In genomic region chr15:37733628-37734027, GRCh38 we compare ENCODE assay signal across 20 cellular contexts.
A peak's percentile ranks its signal among the peaks of the same experiment; 100 is the strongest.
DNase-seq lines count a peak whose midpoint lies in the region; TF ChIP-seq lines count a peak whose summit lies in the region.
"Had no signal": no experiment of that assay in that cellular context is flagged by ENCODE, and none has a peak within 500 bp of the region (broad histone marks: within the 10 kb centered on the region; RNA-seq: fewer than 3 reads in every experiment).

No MANE protein-coding gene starts in this region.

- TF ChIP-seq CTCF in astrocyte of the spinal cord (IDR thresholded peaks at IDR 0.05; ENCODE audit: low read depth, low read length): no peak
- no peak for TF ChIP-seq CTCF in mammary epithelial cell (conservative IDR thresholded peaks at IDR 0.05 in 1 of 2, IDR thresholded peaks at IDR 0.05 in 1 of 2; ENCODE audit: extremely low read depth in 1 of 2, insufficient read depth in 1 of 2, low read depth in 1 of 2, low read length in 2 of 2)

- no peaks in the 10 kb centered on the region for H3K4me1 ChIP-seq in mammary epithelial cell (ENCODE audit: insufficient read depth, low read length)

- no peaks in the 10 kb centered on the region for H3K79me2 ChIP-seq in mammary epithelial cell (ENCODE audit: insufficient read depth, low read length)

- H3K27ac ChIP-seq in mammary epithelial cell (ENCODE audit: insufficient read depth, low read depth, low read length): no peak overlapping the region
- H3K27ac ChIP-seq: HL-60 had no signal

- dilution Hi-C loops in mammary epithelial cell (cut with HindIII; ENCODE audit: low sequenced_read_pairs): no loop called here

- no peaks in the 10 kb centered on the region for H3K9me3 ChIP-seq in mammary epithelial cell (replicated peaks; ENCODE audit: insufficient read depth, low read length)

- H4K20me1 ChIP-seq in mammary epithelial cell (ENCODE audit: insufficient read depth, low read length): no peaks in the 10 kb centered on the region

- BruUV-seq in mammary epithelial cell (replicated peaks; lab: Mats Ljungman, UMichigan): no TSS peak

- 85% methylated on average over 4 of the region's 5 CpGs for WGBS in mammary epithelial cell (ENCODE audit: low coverage, missing lambda C conversion rate)

- no peak overlapping the region for H3K9ac ChIP-seq in mammary epithelial cell (ENCODE audit: insufficient read depth, low read length)

- H3K4me3 ChIP-seq in astrocyte of the spinal cord (ENCODE audit: low read depth, low read length): no peak overlapping the region
- H3K4me3 ChIP-seq in mammary epithelial cell (replicated peaks in 1 of 3; ENCODE audit: insufficient read depth in 1 of 3, low read depth in 2 of 3, low read length in 3 of 3): no peak overlapping the region

- peaks cover 2% of the 10 kb centered on the region for H3K27me3 ChIP-seq in mammary epithelial cell (ENCODE audit: insufficient read depth, low read length)

- DNase-seq in HCEC 1CT: peak; percentile 24
- peak; percentile 83 for DNase-seq in NCI-H69 (lab: John Stamatoyannopoulos, UW)
- peak; percentile 47 for DNase-seq in astrocyte of the spinal cord (ENCODE audit: low read depth, low spot score)
- DNase-seq in foreskin melanocyte: peak; percentile 2
- DNase-seq in HuH-7 (ENCODE audit: low spot score): no peak
- DNase-seq in SIG-M5 treated with dmso at 0.1 percent for 504 hours (lab: John Stamatoyannopoulos, UW; ENCODE audit: unreplicated experiment): no peak
- DNase-seq in mucosa of gallbladder (ENCODE audit: low spot score): no peak
- DNase-seq in mammary epithelial cell: no peak
- DNase-seq: C1 segment of cervical spinal cord; CD8-positive, alpha-beta memory T cell; DND-41; H9; Karpas-422; NCI-H1048; NCI-H1436; NCI-H1930; NCI-H446; SHP77 treated with DMSO at 0.1 percent for 48 hours; T-helper 17 cell had no signal

- intact Hi-C loops in mammary epithelial cell (cut with micrococcal nuclease): no loop called here

- in situ Hi-C loops in astrocyte of the spinal cord (cut with HindIII; ENCODE audit: low sequenced_read_pairs): no loop called here
- in situ Hi-C loops in mammary epithelial cell (cut with MboI; ENCODE audit: low sequenced_read_pairs in 2 of 2): no loop called here

- H3K36me3 ChIP-seq in mammary epithelial cell (ENCODE audit: insufficient read depth, low read length): no peaks in the 10 kb centered on the region

- CTCF ChIA-PET in mammary epithelial cell (lab: Charles Lee; ENCODE audit: low non-redundant PET): no interaction called here

- H3K4me2 ChIP-seq in mammary epithelial cell (ENCODE audit: insufficient read depth, low read depth, low read length): no peak overlapping the region

- H2AFZ ChIP-seq in mammary epithelial cell (ENCODE audit: low read depth, low read length): no peak overlapping the region

Comparison
In these comparisons a context has a peak if more than half of its experiments do, and no peak if none do; other contexts are left out.
1. DNase-seq: peak in HCEC 1CT (single experiment), NCI-H69 (single experiment), astrocyte of the spinal cord (single experiment) and foreskin melanocyte (single experiment); none in HuH-7 (single experiment), SIG-M5 treated with dmso at 0.1 percent for 504 hours (single experiment), mucosa of gallbladder (single experiment) and mammary epithelial cell (single experiment).